In genomic region chr2:237124820-237125219, GRCh38 we compare ENCODE assay signal across 28 cellular contexts.
"Had no signal": no experiment of that assay in that cellular context is flagged by ENCODE, and none has a peak within 500 bp of the region (broad histone marks: within the 10 kb centered on the region; RNA-seq: fewer than 3 reads in every experiment).

No MANE protein-coding gene starts in this region.

- H3K27me3 ChIP-seq: brain microvascular endothelial cell, cardiac muscle cell, MG63, SJSA1 had no signal

- H3K36me3 Mint-ChIP-seq: activated naive CD8-positive, alpha-beta T cell treated with anti-CD3 and anti-CD28 coated beads for 36 hours had no signal

- H3K9me3 Mint-ChIP-seq: activated CD4-positive, alpha-beta T cell treated with anti-CD3 and anti-CD28 coated beads, Interleukin-2, amount 10 ng/mL, durations not matched to agents 24 days and 14 days; activated CD8-positive, alpha-beta T cell treated with anti-CD3 and anti-CD28 coated beads for 36 hours; activated naive CD8-positive, alpha-beta T cell treated with anti-CD3 and anti-CD28 coated beads for 36 hours; activated T-cell treated with anti-CD3 and anti-CD28 coated beads, Interleukin-2, amount 50 U/mL, for 4 hours; T-helper 1 cell treated with Interleukin-12 subunit alpha and Interleukin-12 subunit beta and Interleukin-4 antibody, amounts not matched to agents 30 μg/mL and 1 μg/mL, for 36 hours; T-helper 2 cell treated with Interferon-gamma antibody and Interleukin-4, amounts not matched to agents 5 μg/mL and 100 μg/mL, for 36 hours had no signal

- H3K4me2 ChIP-seq: SK-N-SH had no signal

- H3K4me3 Mint-ChIP-seq: activated CD4-positive, alpha-beta T cell treated with anti-CD3 and anti-CD28 coated beads, Interleukin-2, amount 10 ng/mL, durations not matched to agents 24 days and 14 days; activated CD8-positive, alpha-beta T cell treated with anti-CD3 and anti-CD28 coated beads for 36 hours; activated naive CD8-positive, alpha-beta T cell treated with anti-CD3 and anti-CD28 coated beads for 36 hours; activated T-cell treated with anti-CD3 and anti-CD28 coated beads, Interleukin-2, amount 50 U/mL, for 4 hours; T-helper 1 cell treated with Interleukin-12 subunit alpha and Interleukin-12 subunit beta and Interleukin-4 antibody, amounts not matched to agents 30 μg/mL and 1 μg/mL, for 36 hours; T-helper 2 cell treated with Interferon-gamma antibody and Interleukin-4, amounts not matched to agents 5 μg/mL and 100 μg/mL, for 36 hours had no signal

- FAIRE-seq: TTC549 had no signal

- H3K9me3 ChIP-seq: MG63, SJSA1, SK-N-SH had no signal

- H3K27me3 Mint-ChIP-seq: activated CD4-positive, alpha-beta T cell treated with anti-CD3 and anti-CD28 coated beads, Interleukin-2, amount 10 ng/mL, durations not matched to agents 24 days and 14 days; activated naive CD8-positive, alpha-beta T cell treated with anti-CD3 and anti-CD28 coated beads for 36 hours had no signal

- ATAC-seq: activated CD8-positive, alpha-beta T cell treated with anti-CD3 and anti-CD28 coated beads for 36 hours; activated T-cell treated with anti-CD3 and anti-CD28 coated beads, Interleukin-2, amount 50 U/mL, for 4 hours; Panc1 had no signal

- DNase-seq: activated CD4-positive, alpha-beta T cell treated with anti-CD3 and anti-CD28 coated beads, Interleukin-2, amount 10 ng/mL, durations not matched to agents 24 days and 14 days; activated CD4-positive, alpha-beta T cell treated with anti-CD3 and anti-CD28 coated beads, Interleukin-2, amount 50 U/mL, for 4 hours; activated CD8-positive, alpha-beta T cell treated with anti-CD3 and anti-CD28 coated beads for 36 hours; activated effector memory CD4-positive, alpha-beta T cell treated with Interleukin-2 at 50 U/mL for 16 hours; activated naive CD4-positive, alpha-beta T cell treated with anti-CD3 and anti-CD28 coated beads, Interleukin-2, amount 50 U/mL, for 16 hours; activated naive CD8-positive, alpha-beta T cell treated with anti-CD3 and anti-CD28 coated beads for 36 hours; activated T-cell treated with anti-CD3 and anti-CD28 coated beads for 4 hours; activated T-cell treated with anti-CD3 and anti-CD28 coated beads, Interleukin-2, amount 50 U/mL, for 4 hours; amniotic stem cell; aorta; brain microvascular endothelial cell; Kasumi-1; KG1; MG63; NCI-H1048; NCI-H1436 treated with DMSO at 0.1 percent for 48 hours; NCI-H1694 treated with DMSO at 0.1 percent for 48 hours; NCI-H2029; NCI-H345; NCI-H524 treated with DMSO at 0.1 percent for 48 hours; SHP77 treated with DMSO at 0.1 percent for 48 hours; SK-N-SH had no signal

- H3K4me3 ChIP-seq: cardiac muscle cell, MG63, SJSA1 had no signal

- H3K36me3 ChIP-seq: brain microvascular endothelial cell, cardiac muscle cell, MG63, SJSA1 had no signal

- H3K27ac ChIP-seq: brain microvascular endothelial cell, cardiac muscle cell, SJSA1 had no signal

- H3K27ac Mint-ChIP-seq: activated CD4-positive, alpha-beta T cell treated with anti-CD3 and anti-CD28 coated beads, Interleukin-2, amount 10 ng/mL, durations not matched to agents 24 days and 14 days; activated CD8-positive, alpha-beta T cell treated with anti-CD3 and anti-CD28 coated beads for 36 hours; activated naive CD8-positive, alpha-beta T cell treated with anti-CD3 and anti-CD28 coated beads for 36 hours; T-helper 1 cell treated with Interleukin-12 subunit alpha and Interleukin-12 subunit beta and Interleukin-4 antibody, amounts not matched to agents 30 μg/mL and 1 μg/mL, for 36 hours; T-helper 2 cell treated with Interferon-gamma antibody and Interleukin-4, amounts not matched to agents 5 μg/mL and 100 μg/mL, for 36 hours had no signal
